8 cellular contexts compared by ENCODE assay signal in the genomic region with DNA sequence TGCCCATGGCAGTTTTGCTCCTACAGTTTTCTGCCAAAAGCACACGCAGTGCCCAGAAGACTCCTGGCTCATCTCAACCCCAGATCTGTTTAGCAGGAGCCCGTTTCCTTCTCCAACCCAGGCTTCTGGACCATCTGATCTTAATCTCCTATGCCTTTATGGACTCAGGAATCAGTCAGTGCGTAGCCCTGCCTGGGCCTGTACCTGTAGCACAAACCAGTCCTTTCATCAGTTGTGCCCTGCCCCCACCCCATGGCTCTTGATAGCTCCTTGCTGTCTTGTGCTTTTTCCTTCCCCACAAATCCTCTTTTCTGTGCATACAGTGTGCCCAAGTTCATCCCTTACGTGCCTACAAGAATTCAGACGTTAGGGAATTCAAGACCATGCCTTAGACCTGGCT. TPM values are rescaled to one million over a fixed set of nuclear protein-coding genes. Genes with fewer than 3 reads are reported as not detected.
DNase-seq lines count a peak whose midpoint lies in the region; ATAC-seq, FAIRE-seq and TF ChIP-seq lines count a peak whose summit lies in the region.

No MANE protein-coding gene starts in this region.

- H3K36me3 ChIP-seq in HUES64 (ENCODE audit: insufficient read depth, low read length) (peaks cover 49% of the 10 kb centered on the region), muscle layer of colon (ENCODE audit: insufficient read depth, low read length) (peaks cover 15% of the 10 kb centered on the region), small intestine (ENCODE audit: control insufficient read depth in 2 of 2, insufficient read depth in 2 of 2, low read length in 2 of 2) (no peaks in the 10 kb centered on the region)

- TF ChIP-seq CTCF in AG04449 (IDR thresholded peaks at IDR 0.05; ENCODE audit: insufficient read depth, low read length, missing control alignments) = no peak
- TF ChIP-seq CTCF in cardiac fibroblast (IDR thresholded peaks at IDR 0.05; ENCODE audit: low read depth, low read length) = no peak

- CTCF ChIA-PET in AG04449 (lab: Yijun Ruan, JAX) = no interaction called here

- peaks cover 9% of the 10 kb centered on the region for H3K4me1 ChIP-seq in HUES64 (ENCODE audit: insufficient read depth, low read length)
- H3K4me1 ChIP-seq in muscle layer of colon (ENCODE audit: insufficient read depth, low read length) = peaks cover 6% of the 10 kb centered on the region
- H3K4me1 ChIP-seq in small intestine (ENCODE audit: control insufficient read depth in 2 of 2, insufficient read depth in 1 of 2, low read depth in 1 of 2, low read length in 1 of 2) = no peaks in the 10 kb centered on the region

- peak overlapping the region; percentile 37; the same call in 1 of the 2 replicates for H3K27ac ChIP-seq in HUES64 (ENCODE audit: low read depth, low read length)
- H3K27ac ChIP-seq in muscle layer of colon (ENCODE audit: low read depth, low read length) = peak overlapping the region; percentile 90
- H3K27ac ChIP-seq in small intestine (ENCODE audit: low read depth in 1 of 2, low read length in 1 of 2) = peak overlapping the region in 1 of 2 donors; percentile 98

- peak overlapping the region; percentile 90 for H3K4me3 ChIP-seq in AG04449 (ENCODE audit: low read depth, low read length)
- peak overlapping the region; percentile 92 for H3K4me3 ChIP-seq in HUES64 (ENCODE audit: low read length)
- peak overlapping the region; percentile 90 to 93 for H3K4me3 ChIP-seq in cardiac fibroblast (replicated peaks in 1 of 2; ENCODE audit: low read depth in 2 of 2, low read length in 2 of 2)
- H3K4me3 ChIP-seq in muscle layer of colon (ENCODE audit: low read depth in 1 of 2, low read length in 2 of 2) = peak overlapping the region in 1 of 2 donors; percentile 92
- peak overlapping the region in 1 of 2 donors; percentile 86 for H3K4me3 ChIP-seq in small intestine (ENCODE audit: low read depth in 1 of 2, low read length in 2 of 2)

- H3K27me3 ChIP-seq in HUES64 (ENCODE audit: insufficient read depth, low read length) (no peaks in the 10 kb centered on the region), muscle layer of colon (ENCODE audit: control insufficient read depth in 1 of 2, insufficient read depth in 2 of 2, low read length in 2 of 2) (no peaks in the 10 kb centered on the region), small intestine (ENCODE audit: control insufficient read depth in 2 of 2, insufficient read depth in 2 of 2, low read length in 2 of 2) (no peaks in the 10 kb centered on the region)

- no peak for DNase-seq in AG04449 (ENCODE audit: low read depth, low spot score)
- DNase-seq in cardiac fibroblast (ENCODE audit: low read depth in 2 of 2) = no peak
- no peak for DNase-seq in small intestine
- no peak for DNase-seq in NCI-H2107 treated with DMSO at 0.1 percent for 48 hours (lab: John Stamatoyannopoulos, UW; ENCODE audit: unreplicated experiment)
- no peak for DNase-seq in mucosa of gallbladder (ENCODE audit: low spot score)

- POLR2A ChIA-PET in AG04449 (lab: Yijun Ruan, JAX) = interaction anchor here (1.9 kb wide), 1 partner anchor 10 kb away, joined by 5 read pairs; no protein-coding TSS in a partner anchor

- FAIRE-seq in small intestine (lab: Jason Lieb, UNC) = no peak

- ATAC-seq in GM19324 (IDR thresholded peaks at IDR 0.05; ENCODE audit: low FRiP score, unreplicated experiment) = no peak

- peak overlapping the region; percentile 97 for H3K9ac ChIP-seq in HUES64 (ENCODE audit: low read depth, low read length)
- H3K9ac ChIP-seq in muscle layer of colon (ENCODE audit: low read length) = no peak overlapping the region

- H3K9me3 ChIP-seq in HUES64 (ENCODE audit: insufficient read depth, low read depth, low read length) (no peaks in the 10 kb centered on the region; the same call in 1 of the 2 replicates), muscle layer of colon (ENCODE audit: low read length) (no peaks in the 10 kb centered on the region), small intestine (ENCODE audit: control insufficient read depth, low read depth) (no peaks in the 10 kb centered on the region)

- WGBS in HUES64 = 60% methylated on average over 5 of the region's 5 CpGs
- 48 to 68% (median 61%) methylated on average over 5 of the region's 5 CpGs for WGBS in small intestine, 3 donors

RNA-seq across cellular contexts. Expression of a gene that starts 1.5 kb away (rescaled TPM):
- 8.9 TPM for polyA plus RNA-seq in HUES64 (2013, experiment 1 of 2)
- 9.0 TPM for polyA plus RNA-seq in HUES64 (2013, experiment 2 of 2)
- 1 to 10 TPM in 1 of 3 donors, under 1 TPM in 2; 0.27 to 1.7 (median 0.67) TPM for polyA plus RNA-seq in small intestine
- total RNA-seq in mucosa of gallbladder = 11.6 TPM
